Comparison of ENCODE assay signal across 27 cellular contexts in the genomic region with DNA sequence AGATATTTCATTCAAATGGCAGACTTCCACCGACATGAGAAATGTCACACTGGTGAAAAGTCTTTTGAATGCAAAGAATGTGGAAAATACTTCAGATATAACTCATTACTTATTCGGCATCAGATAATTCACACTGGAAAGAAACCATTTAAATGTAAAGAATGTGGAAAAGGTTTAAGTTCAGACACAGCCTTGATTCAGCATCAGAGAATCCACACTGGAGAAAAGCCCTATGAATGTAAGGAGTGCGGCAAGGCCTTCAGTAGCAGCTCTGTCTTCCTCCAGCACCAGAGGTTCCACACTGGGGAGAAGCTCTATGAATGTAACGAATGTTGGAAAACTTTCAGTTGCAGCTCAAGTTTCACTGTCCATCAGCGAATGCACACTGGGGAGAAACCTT. TPM values are rescaled to one million over a fixed set of nuclear protein-coding genes. Genes with fewer than 3 reads are reported as not detected.
DNase-seq lines count a peak whose midpoint lies in the region; ATAC-seq, FAIRE-seq and TF ChIP-seq lines count a peak whose summit lies in the region.
"Had no signal": no experiment of that assay in that cellular context is flagged by ENCODE, and none has a peak within 500 bp of the region (broad histone marks: within the 10 kb centered on the region; RNA-seq: fewer than 3 reads in every experiment).

No MANE protein-coding gene starts in this region.

- no peak overlapping the region for H4K91ac ChIP-seq in trophoblast cell (ENCODE audit: low read depth, low read length)

- H4K12ac ChIP-seq in trophoblast cell (ENCODE audit: low read depth, low read length), result no peak overlapping the region

- H2BK12ac ChIP-seq in trophoblast cell (ENCODE audit: low read length), result no peak overlapping the region

- no peak overlapping the region for H2BK5ac ChIP-seq in trophoblast cell (ENCODE audit: low read depth, low read length, poor library complexity)

- no peaks in the 10 kb centered on the region for H3K36me3 ChIP-seq in GM23248 (ENCODE audit: low read depth)
- H3K36me3 ChIP-seq in adipocyte (ENCODE audit: control insufficient read depth, insufficient read depth, low read length, severe bottlenecking), result no peaks in the 10 kb centered on the region
- peaks cover 12 to 16% of the 10 kb centered on the region in 2 experiments for H3K36me3 ChIP-seq in trophoblast cell (ENCODE audit: control insufficient read depth in 1 of 2, insufficient read depth in 2 of 2, low read length in 2 of 2)
- peaks cover 0 to 62% (median 4%) of the 10 kb centered on the region in 3 donors for H3K36me3 ChIP-seq in tibial nerve
- H3K36me3 ChIP-seq: MG63, neural progenitor cell had no signal

- no peak for FAIRE-seq in urothelium cell line (lab: Jason Lieb, UNC)
- FAIRE-seq: colon had no signal

- H2AK5ac ChIP-seq in trophoblast cell (ENCODE audit: low read length), result no peak overlapping the region

- H3K4me2 ChIP-seq in GM23248 (ENCODE audit: unreplicated experiment) (no peak overlapping the region), trophoblast cell (ENCODE audit: low read length) (no peak overlapping the region)
- H3K4me2 ChIP-seq: neural progenitor cell had no signal

- H2BK120ac ChIP-seq in trophoblast cell (ENCODE audit: insufficient read depth, low read length, poor library complexity), result no peak overlapping the region

- no peaks in the 10 kb centered on the region for H3K9me2 ChIP-seq in GM23248 (ENCODE audit: insufficient read depth)

- no peak overlapping the region for H3K18ac ChIP-seq in trophoblast cell (ENCODE audit: low read length)

- H3K27ac ChIP-seq in GM23248, result no peak overlapping the region
- H3K27ac ChIP-seq in trophoblast cell (ENCODE audit: low read depth, low read length), result no peak overlapping the region
- no peak overlapping the region for H3K27ac ChIP-seq in tibial nerve
- H3K27ac ChIP-seq: foreskin keratinocyte, heart left ventricle, neural progenitor cell had no signal

- TF ChIP-seq CTCF in tibial nerve (IDR thresholded peaks at IDR 0.05), result no peak

- H3K4me1 ChIP-seq in GM23248 (ENCODE audit: insufficient read depth) (peaks cover 9% of the 10 kb centered on the region), adipocyte (ENCODE audit: control insufficient read depth, insufficient read depth, low read length) (no peaks in the 10 kb centered on the region), trophoblast cell (ENCODE audit: control insufficient read depth in 1 of 2, insufficient read depth in 2 of 2, low read length in 2 of 2) (no peaks in the 10 kb centered on the region), tibial nerve (no peaks in the 10 kb centered on the region)
- H3K4me1 ChIP-seq: foreskin keratinocyte, heart left ventricle, neural progenitor cell had no signal

- TF ChIP-seq EP300 in tibial nerve (IDR thresholded peaks at IDR 0.05), result no peak

- H3K4ac ChIP-seq in trophoblast cell (ENCODE audit: low read depth, low read length), result no peak overlapping the region

- DNase-seq in GM23248 (peak; percentile 13), adipocyte (ENCODE audit: low read depth) (peak; percentile 35), fibroblast of peridontal ligament (ENCODE audit: extremely low read depth) (peak; percentile 6), trophoblast cell (peak; percentile 38 to 91), tibial nerve (ENCODE audit: low spot score in 2 of 2) (no peak), urothelium cell line (ENCODE audit: low spot score) (no peak)
- DNase-seq: activated CD4-positive, alpha-beta T cell treated with anti-CD3 and anti-CD28 coated beads for 36 hours; activated CD8-positive, alpha-beta T cell treated with anti-CD3 and anti-CD28 coated beads, Interleukin-2, amount 10 ng/mL, durations not matched to agents 7 days and 5 days; activated effector memory CD4-positive, alpha-beta T cell treated with Interleukin-2 at 50 U/mL for 16 hours; activated naive CD8-positive, alpha-beta T cell treated with anti-CD3 and anti-CD28 coated beads for 36 hours; activated T-cell treated with anti-CD3 and anti-CD28 coated beads for 4 hours; effector CD8-positive, alpha-beta T cell; foreskin keratinocyte; heart left ventricle; KBM-7; MG63; NCI-H2081; NCI-H345; stimulated activated CD4-positive, alpha-beta T cell treated with anti-CD3 and anti-CD28 coated beads, Interleukin-4, amount 100 ng/mL, for 4 hours; substantia nigra; T-helper 2 cell had no signal

- ATAC-seq in HG02884 (IDR thresholded peaks at IDR 0.05; ENCODE audit: unreplicated experiment), result no peak
- ATAC-seq: activated CD4-positive, alpha-beta T cell treated with anti-CD3 and anti-CD28 coated beads for 36 hours; activated CD8-positive, alpha-beta T cell treated with anti-CD3 and anti-CD28 coated beads, Interleukin-2, amount 10 ng/mL, durations not matched to agents 7 days and 5 days; foreskin keratinocyte; heart left ventricle; sciatic nerve; stimulated activated memory B cell treated with anti-CD40 and anti-IgM and Interleukin-4, amounts not matched to agents 10 μg/mL and 1 μg/mL and 100 μg/mL, for 72 hours had no signal

- no peaks in the 10 kb centered on the region for H3K79me1 ChIP-seq in trophoblast cell (ENCODE audit: low read length)

- H3K9ac ChIP-seq in GM23248 (no peak overlapping the region), adipocyte (ENCODE audit: low read length) (no peak overlapping the region), trophoblast cell (ENCODE audit: low read length) (no peak overlapping the region)
- H3K9ac ChIP-seq: neural progenitor cell had no signal

- no peak overlapping the region for H4K8ac ChIP-seq in trophoblast cell (ENCODE audit: low read depth, low read length)

- no peak overlapping the region for H3K14ac ChIP-seq in trophoblast cell (ENCODE audit: low read length)

- no peak for TF ChIP-seq POLR2A in tibial nerve (IDR thresholded peaks at IDR 0.05)

- H3K23ac ChIP-seq in trophoblast cell (ENCODE audit: low read length), result no peak overlapping the region

- H3K27me3 ChIP-seq in GM23248 (replicated peaks; ENCODE audit: insufficient read depth) (no peaks in the 10 kb centered on the region), adipocyte (replicated peaks; ENCODE audit: control insufficient read depth, insufficient read depth, low read length) (no peaks in the 10 kb centered on the region), trophoblast cell (ENCODE audit: insufficient read depth, low read length) (no peaks in the 10 kb centered on the region), tibial nerve (no peaks in the 10 kb centered on the region)
- H3K27me3 ChIP-seq: foreskin keratinocyte, heart left ventricle, MG63, neural progenitor cell had no signal

- no peaks in the 10 kb centered on the region for H3K9me3 ChIP-seq in GM23248 (ENCODE audit: low read depth)
- H3K9me3 ChIP-seq in adipocyte (ENCODE audit: control insufficient read depth, low read length), result no peaks in the 10 kb centered on the region
- H3K9me3 ChIP-seq in trophoblast cell (ENCODE audit: insufficient read depth, low read depth, low read length), result no peaks in the 10 kb centered on the region
- no peaks in the 10 kb centered on the region for H3K9me3 ChIP-seq in tibial nerve
- H3K9me3 ChIP-seq: MG63 had no signal

- in situ Hi-C loops in GM23248 (cut with MboI), result no loop called here

- H3K4me3 ChIP-seq in GM23248 (no peak overlapping the region), adipocyte (ENCODE audit: low read length) (no peak overlapping the region), trophoblast cell (ENCODE audit: low read depth, low read length) (no peak overlapping the region), tibial nerve (no peak overlapping the region)
- H3K4me3 ChIP-seq: heart left ventricle, lung, MG63, neural progenitor cell had no signal

- H3F3A ChIP-seq in GM23248 (ENCODE audit: insufficient read depth), result peaks cover 10% of the 10 kb centered on the region

- WGBS in GM23248 (ENCODE audit: low coverage in 1 of 2, low lambda C conversion rate in 2 of 2, missing lambda C conversion rate in 2 of 2), 2 experiments, result 66 to 67% methylated on average over 5 of the region's 5 CpGs
- WGBS in trophoblast cell (ENCODE audit: extremely low coverage, insufficient coverage, insufficient read length), result no CpG with 5 or more reads among the region's 5 CpGs
- 48 to 62% methylated on average over 5 of the region's 5 CpGs for WGBS in tibial nerve, 2 donors

- no peaks in the 10 kb centered on the region for H3K79me2 ChIP-seq in GM23248 (ENCODE audit: insufficient read depth)
- no peaks in the 10 kb centered on the region for H3K79me2 ChIP-seq in trophoblast cell (ENCODE audit: control insufficient read depth, insufficient read depth, low read length, poor library complexity)

- H2AFZ ChIP-seq in GM23248, result peak overlapping the region; percentile 59; the same call in 1 of the 2 replicates
- no peak overlapping the region for H2AFZ ChIP-seq in trophoblast cell (ENCODE audit: insufficient read depth, low read length, poor library complexity)
- H2AFZ ChIP-seq: neural progenitor cell had no signal

- H4K20me1 ChIP-seq in GM23248 (ENCODE audit: insufficient read depth), result no peaks in the 10 kb centered on the region

RNA-seq across cellular contexts. Expression of a gene that starts 8.6 kb away (rescaled TPM):
- 9.6 and 13.4 TPM in 2 replicates for total RNA-seq in GM23248 (2014; rRNA removed; shearing (Covaris generic))
- polyA plus RNA-seq in GM23248 (2016; fragmentation: Nextera tagmentation; extraction: Ambion mirVana), result 7.0 and 7.9 TPM in 2 replicates
- 15.0 and 15.4 TPM in 2 replicates for polyA plus RNA-seq in trophoblast cell (2013)
- total RNA-seq in tibial nerve, result 10 to 100 TPM; 18.8 to 30.8 (median 25.6) TPM

RNA-seq across cellular contexts. Expression of a gene that starts 10.4 kb away (rescaled TPM):
- total RNA-seq in GM23248 (2014; rRNA removed; shearing (Covaris generic)), result 0.32 and 0.63 TPM in 2 replicates
- polyA plus RNA-seq in GM23248 (2016; fragmentation: Nextera tagmentation; extraction: Ambion mirVana), result 0.42 and 0.86 TPM in 2 replicates
- 2.6 and 3.1 TPM in 2 replicates for polyA plus RNA-seq in trophoblast cell (2013)
- total RNA-seq in tibial nerve, result 1 to 10 TPM; 1.2 to 3.3 (median 2.2) TPM

RNA-seq across cellular contexts. Expression of a gene that starts 39.3 kb away (rescaled TPM):
- total RNA-seq in GM23248 (2014; rRNA removed; shearing (Covaris generic)), result 3.2 and 4.4 TPM in 2 replicates
- 2.0 and 2.3 TPM in 2 replicates for polyA plus RNA-seq in GM23248 (2016; fragmentation: Nextera tagmentation; extraction: Ambion mirVana)
- 2.6 and 2.8 TPM in 2 replicates for polyA plus RNA-seq in trophoblast cell (2013)
- 1 to 10 TPM; 3.9 to 8.1 (median 4.6) TPM for total RNA-seq in tibial nerve

RNA-seq across cellular contexts. Expression of a gene that starts 59.1 kb away (rescaled TPM):
- total RNA-seq in GM23248 (2014; rRNA removed; shearing (Covaris generic)), result 148 and 220 TPM in 2 replicates
- polyA plus RNA-seq in GM23248 (2016; fragmentation: Nextera tagmentation; extraction: Ambion mirVana), result 431 and 456 TPM in 2 replicates
- polyA plus RNA-seq in trophoblast cell (2013), result 1,140 and 1,225 TPM in 2 replicates
- total RNA-seq in tibial nerve, result 100 to 1,000 TPM; 263 to 397 (median 270) TPM

Comparison
In these comparisons a context has a peak if more than half of its experiments do, and no peak if none do; other contexts are left out.
1. DNase-seq: peak in GM23248 (single experiment), adipocyte (single experiment), fibroblast of peridontal ligament (single experiment) and trophoblast cell (2 of 2); none in tibial nerve (0 of 2) and urothelium cell line (single experiment).